Comparison of ENCODE assay signal across 28 cellular contexts in genomic region chr19:17641181-17641580, GRCh38. TPM values are rescaled to one million over a fixed set of nuclear protein-coding genes. Genes with fewer than 3 reads are reported as not detected.
"Had no signal": no experiment of that assay in that cellular context is flagged by ENCODE, and none has a peak within 500 bp of the region (broad histone marks: within the 10 kb centered on the region; RNA-seq: fewer than 3 reads in every experiment).

No MANE protein-coding gene starts in this region.

- DNase-seq: heart right ventricle; islet precursor cell; kidney glomerular epithelial cell; left colon; midbrain; naive thymus-derived CD4-positive, alpha-beta T cell; nucleus accumbens; pancreas; retina; sigmoid colon; small intestine; stimulated activated CD4-positive, alpha-beta T cell treated with anti-CD3 and anti-CD28 coated beads, Interleukin-2, amount 100 ng/mL, for 24 hours; stimulated activated CD4-positive, alpha-beta T cell treated with anti-CD3 and anti-CD28 coated beads, Interleukin-4, amount 100 ng/mL, for 1 hour; stimulated activated naive CD4-positive, alpha-beta T cell; tibial artery; trophoblast cell; upper lobe of right lung had no signal

- H3K27me3 ChIP-seq: hepatocyte, pancreas, upper lobe of right lung had no signal

- H3K4me3 ChIP-seq: heart right ventricle, hepatocyte, left lung, lung, mucosa of descending colon, pancreas, prostate gland, sigmoid colon, suprapubic skin, thoracic aorta, tibial artery, upper lobe of right lung had no signal

- H3K9me3 ChIP-seq: heart right ventricle, left lung, mucosa of descending colon, pancreas, prostate gland, sigmoid colon, suprapubic skin, thoracic aorta, tibial artery, upper lobe of right lung had no signal

- H3K27ac ChIP-seq: heart right ventricle, hepatocyte, left lung, pancreas, prostate gland, sigmoid colon, suprapubic skin, thoracic aorta, tibial artery, upper lobe of right lung had no signal

- FAIRE-seq: pancreas, small intestine, urothelium cell line had no signal

- H3K4me1 ChIP-seq: heart right ventricle, left lung, pancreas, prostate gland, sigmoid colon, suprapubic skin, tibial artery, upper lobe of right lung had no signal

- H3K79me2 ChIP-seq: hepatocyte had no signal

- H3K4me2 ChIP-seq: hepatocyte had no signal

- H2AFZ ChIP-seq: hepatocyte had no signal

- ATAC-seq: heart right ventricle; left colon; left lung; mucosa of descending colon; naive thymus-derived CD4-positive, alpha-beta T cell; natural killer cell treated with Interleukin-12 subunit alpha and Interleukin-12 subunit beta and Interleukin-15 and Interleukin-18, amount 100 ng/mL, for 72 hours; pancreas; right cardiac atrium; upper lobe of right lung had no signal

- H3K36me3 ChIP-seq: heart right ventricle, left lung, pancreas, prostate gland, sigmoid colon, suprapubic skin, thoracic aorta, tibial artery, upper lobe of right lung had no signal

RNA-seq across cellular contexts. Expression of gene UNC13A, which starts 47.0 kb away (rescaled TPM):
- total RNA-seq: natural killer cell treated with Interleukin-12 subunit alpha and Interleukin-12 subunit beta and Interleukin-15 and Interleukin-18, amount 100 ng/mL, for 72 hours; subcutaneous adipose tissue had no signal
- polyA plus RNA-seq: hepatocyte had no signal
